Comparison of ENCODE assay signal across 19 cellular contexts in genomic region chr20:11395581-11395980, GRCh38.
"Had no signal": no experiment of that assay in that cellular context is flagged by ENCODE, and none has a peak within 500 bp of the region (broad histone marks: within the 10 kb centered on the region; RNA-seq: fewer than 3 reads in every experiment).

No MANE protein-coding gene starts in this region.

- DNase-seq: activated CD4-positive, alpha-beta memory T cell treated with anti-CD3 and anti-CD28 coated beads for 36 hours; activated naive CD4-positive, alpha-beta T cell treated with Interleukin-2 at 50 U/mL for 16 hours; activated naive CD8-positive, alpha-beta T cell treated with anti-CD3 and anti-CD28 coated beads, Interleukin-2, amount 10 ng/mL, durations not matched to agents 7 days and 5 days; effector CD8-positive, alpha-beta T cell; foreskin melanocyte; glutamatergic neuron; hippocampal formation; islet precursor cell; midbrain; nephron progenitor cell; occipital lobe; retina; stimulated activated CD4-positive, alpha-beta T cell treated with anti-CD3 and anti-CD28 coated beads, Interleukin-2, amount 100 ng/mL, for 24 hours; stimulated activated naive CD8-positive, alpha-beta T cell treated with anti-CD3 and anti-CD28 coated beads, Interleukin-15, Interleukin-2, amounts not matched to agents 100 U/mL and 50 U/mL, for 24 hours; substantia nigra; T-helper 17 cell; transverse colon had no signal

- H3K9me3 ChIP-seq: transverse colon, vagina had no signal

- H3K36me3 ChIP-seq: transverse colon, vagina had no signal

- H3K4me3 ChIP-seq: lung, transverse colon, vagina had no signal

- H3K4me1 ChIP-seq: transverse colon, vagina had no signal

- H3K27me3 ChIP-seq: transverse colon, vagina had no signal

- H3K27ac ChIP-seq: transverse colon, vagina had no signal
